Comparison of ENCODE assay signal across 1 cellular context in the genomic region with DNA sequence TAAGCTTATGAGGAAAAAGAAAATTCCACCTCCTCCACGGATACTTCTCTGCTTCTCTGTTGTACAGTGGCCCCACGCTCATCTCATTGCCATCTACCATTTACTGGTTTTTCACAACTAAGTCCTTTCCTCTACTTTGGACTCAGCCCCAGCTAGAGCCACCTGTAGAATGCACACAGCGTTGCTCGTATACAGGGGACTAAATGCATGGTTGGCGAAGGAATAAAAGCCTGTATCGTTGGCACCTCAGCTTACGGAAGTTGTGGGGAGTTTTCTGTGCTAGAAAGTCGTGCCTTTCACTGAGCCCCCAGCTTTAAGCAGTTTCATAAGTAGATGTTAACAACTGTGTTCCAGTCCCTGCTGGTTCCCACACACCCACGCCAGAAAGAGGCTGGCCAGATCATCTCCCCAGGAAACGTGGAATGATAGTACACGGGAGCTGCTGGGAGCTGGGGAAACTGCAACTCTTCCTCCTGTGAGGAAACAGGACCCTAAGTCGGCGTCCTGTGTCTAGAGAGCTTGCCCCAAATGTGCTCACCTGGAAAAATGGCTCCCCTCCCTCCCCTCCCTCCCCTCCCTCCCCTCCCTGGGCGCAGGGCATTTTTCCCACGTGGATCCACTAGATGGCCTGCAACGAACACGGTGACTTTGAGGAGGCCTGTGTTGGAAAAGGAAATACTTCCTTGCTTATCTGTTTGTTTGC.
TF ChIP-seq lines count a peak whose summit lies in the region.

No MANE protein-coding gene starts in this region.

TF ChIP-seq in H1, 55 proteins besides CTCF, POLR2A, EP300 and RAD21 (continued from another document):
- TF ChIP-seq SAP30 (IDR thresholded peaks at IDR 0.05; ENCODE audit: insufficient read depth, insufficient replicate concordance, low read length): no peak
- no peak for TF ChIP-seq RXRA (IDR thresholded peaks at IDR 0.05; ENCODE audit: insufficient read depth, low read depth, low read length)
- TF ChIP-seq TAF7 (optimal IDR thresholded peaks at IDR 0.05; ENCODE audit: borderline replicate concordance, low read depth, low read length): no peak
- TF ChIP-seq MAFK (IDR thresholded peaks at IDR 0.05; ENCODE audit: low read depth, low read length): no peak
- no peak for TF ChIP-seq EGR1 (IDR thresholded peaks at IDR 0.05; ENCODE audit: borderline replicate concordance, low read depth, low read length)
